In the genomic region with DNA sequence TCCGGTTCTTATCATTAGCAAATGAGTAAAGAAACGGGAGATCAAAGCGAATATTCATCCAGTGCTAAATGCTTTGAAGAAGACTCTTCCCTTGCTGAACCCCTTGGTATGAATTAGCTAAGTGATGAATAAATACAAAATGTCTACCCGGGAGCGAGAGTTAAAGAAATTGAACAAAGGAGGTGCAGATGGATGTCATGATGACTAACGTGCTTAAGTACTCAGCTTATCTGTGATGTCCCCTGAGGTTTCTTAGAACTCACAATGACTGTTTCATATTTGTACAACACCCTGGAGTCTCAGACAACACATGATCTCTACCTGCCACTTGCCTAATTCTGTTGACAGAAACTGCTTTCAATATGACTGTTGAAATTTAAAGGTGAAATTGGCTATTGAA, we compare ENCODE assay signal across 25 cellular contexts.
A peak's percentile ranks its signal among the peaks of the same experiment; 100 is the strongest.
DNase-seq lines count a peak whose midpoint lies in the region; ATAC-seq, FAIRE-seq and TF ChIP-seq lines count a peak whose summit lies in the region.
"Had no signal": no experiment of that assay in that cellular context is flagged by ENCODE, and none has a peak within 500 bp of the region (broad histone marks: within the 10 kb centered on the region; RNA-seq: fewer than 3 reads in every experiment).

No MANE protein-coding gene starts in this region.

- intact Hi-C loops in kidney (cut with DNase I): no loop called here

- H3K9me3 ChIP-seq in kidney (ENCODE audit: control insufficient read depth in 1 of 2, low read length in 2 of 2): no peaks in the 10 kb centered on the region
- H3K9me3 ChIP-seq: gastroesophageal sphincter, left lung, neutrophil, SJSA1, thyroid gland had no signal

- H3K4me1 ChIP-seq in kidney (ENCODE audit: control insufficient read depth in 1 of 2, insufficient read depth in 1 of 2, low read depth in 1 of 2, low read length in 2 of 2): no peaks in the 10 kb centered on the region
- H3K4me1 ChIP-seq: gastroesophageal sphincter, left lung, SJSA1, thyroid gland had no signal

- H3K9ac ChIP-seq in kidney (ENCODE audit: low read length in 2 of 2): no peak overlapping the region

- FAIRE-seq in kidney (lab: Jason Lieb, UNC): no peak
- FAIRE-seq: GM18507, GM19239 had no signal

- H3K27ac Mint-ChIP-seq in T-helper 2 cell treated with Interferon-gamma antibody and Interleukin-4, amounts not matched to agents 5 μg/mL and 100 μg/mL, for 36 hours: no peak overlapping the region
- H3K27ac Mint-ChIP-seq: activated naive CD8-positive, alpha-beta T cell; B cell; stimulated activated naive B cell treated with anti-CD40 and anti-IgM and Interleukin-4, amounts not matched to agents 10 μg/mL and 1 μg/mL and 100 μg/mL, for 72 hours had no signal

- ATAC-seq in GM21447 (IDR thresholded peaks at IDR 0.05; ENCODE audit: unreplicated experiment): peak; percentile 65
- ATAC-seq: gastroesophageal sphincter; HCT116; left lung; stimulated activated naive B cell treated with anti-CD40 and anti-IgM and Interleukin-4, amounts not matched to agents 10 μg/mL and 1 μg/mL and 100 μg/mL, for 72 hours had no signal

- DNase-seq in DMS 273 (lab: John Stamatoyannopoulos, UW; ENCODE audit: unreplicated experiment) (peak; percentile 11), DMS 273 treated with DMSO at 0.1 percent for 48 hours (lab: John Stamatoyannopoulos, UW) (no peak), NCI-H2171 treated with DMSO at 0.1 percent for 48 hours (lab: John Stamatoyannopoulos, UW) (peak; percentile 88), fibroblast of mammary gland (ENCODE audit: low read depth) (peak; percentile 1), midbrain (lab: John Stamatoyannopoulos, UW) (no peak), kidney (no peak)
- no peak for DNase-seq in T-helper 2 cell treated with Interferon-gamma antibody and Interleukin-4, amounts not matched to agents 5 μg/mL and 100 μg/mL, for 36 hours (ENCODE audit: low spot score)
- DNase-seq: activated CD4-positive, CD25-positive, alpha-beta regulatory T cell; cortex of kidney; left lung; NCI-H1092 treated with DMSO at 0.1 percent for 48 hours; NCI-H510A treated with DMSO at 0.1 percent for 48 hours; retina; stimulated activated naive B cell treated with anti-CD40 and anti-IgM and Interleukin-4, amounts not matched to agents 10 μg/mL and 1 μg/mL and 100 μg/mL, for 72 hours; thyroid gland had no signal

- H3K4me3 ChIP-seq in fibroblast of mammary gland (ENCODE audit: control insufficient read depth, low read depth, low read length): no peak overlapping the region
- no peak overlapping the region for H3K4me3 ChIP-seq in kidney (ENCODE audit: low read length in 2 of 2)
- H3K4me3 ChIP-seq: gastroesophageal sphincter, left lung, SJSA1, thyroid gland had no signal

- H3K9me3 Mint-ChIP-seq in T-helper 2 cell treated with Interferon-gamma antibody and Interleukin-4, amounts not matched to agents 5 μg/mL and 100 μg/mL, for 36 hours: no peaks in the 10 kb centered on the region

- H3K36me3 ChIP-seq in kidney (ENCODE audit: control insufficient read depth in 1 of 2, insufficient read depth in 2 of 2, low read length in 2 of 2): no peaks in the 10 kb centered on the region
- H3K36me3 ChIP-seq: gastroesophageal sphincter, left lung, neutrophil, SJSA1, thyroid gland had no signal

- H3K27ac ChIP-seq in kidney (ENCODE audit: low read depth in 2 of 2, low read length in 2 of 2): no peak overlapping the region
- H3K27ac ChIP-seq: 22Rv1, gastroesophageal sphincter, left lung, neutrophil, SJSA1, thyroid gland had no signal

- no peak for TF ChIP-seq CTCF in fibroblast of mammary gland (conservative IDR thresholded peaks at IDR 0.05; ENCODE audit: control insufficient read depth, insufficient read depth, low read depth, low read length)
- TF ChIP-seq CTCF in kidney (IDR thresholded peaks at IDR 0.05; ENCODE audit: borderline replicate concordance, extremely low read depth, insufficient read depth): no peak

- H3K27me3 Mint-ChIP-seq in T-helper 2 cell treated with Interferon-gamma antibody and Interleukin-4, amounts not matched to agents 5 μg/mL and 100 μg/mL, for 36 hours (ENCODE audit: low read depth): no peaks in the 10 kb centered on the region
- H3K27me3 Mint-ChIP-seq: B cell had no signal

- H3K4me3 Mint-ChIP-seq in T-helper 2 cell treated with Interferon-gamma antibody and Interleukin-4, amounts not matched to agents 5 μg/mL and 100 μg/mL, for 36 hours: no peak overlapping the region
- H3K4me3 Mint-ChIP-seq: activated naive CD8-positive, alpha-beta T cell; B cell; stimulated activated naive B cell treated with anti-CD40 and anti-IgM and Interleukin-4, amounts not matched to agents 10 μg/mL and 1 μg/mL and 100 μg/mL, for 72 hours had no signal

- no peaks in the 10 kb centered on the region for H3K36me3 Mint-ChIP-seq in T-helper 2 cell treated with Interferon-gamma antibody and Interleukin-4, amounts not matched to agents 5 μg/mL and 100 μg/mL, for 36 hours (ENCODE audit: low read depth)
- H3K36me3 Mint-ChIP-seq: stimulated activated naive B cell treated with anti-CD40 and anti-IgM and Interleukin-4, amounts not matched to agents 10 μg/mL and 1 μg/mL and 100 μg/mL, for 72 hours had no signal

- peaks cover 2% of the 10 kb centered on the region for H3K4me1 Mint-ChIP-seq in T-helper 2 cell treated with Interferon-gamma antibody and Interleukin-4, amounts not matched to agents 5 μg/mL and 100 μg/mL, for 36 hours (ENCODE audit: low read depth)
- H3K4me1 Mint-ChIP-seq: B cell; stimulated activated naive B cell treated with anti-CD40 and anti-IgM and Interleukin-4, amounts not matched to agents 10 μg/mL and 1 μg/mL and 100 μg/mL, for 72 hours had no signal

Comparison
In these comparisons a context has a peak if more than half of its experiments do, and no peak if none do; other contexts are left out.
1. DNase-seq: peak in DMS 273 (single experiment), NCI-H2171 treated with DMSO at 0.1 percent for 48 hours (single experiment) and fibroblast of mammary gland (single experiment); none in DMS 273 treated with DMSO at 0.1 percent for 48 hours (single experiment), midbrain (single experiment), kidney (single experiment) and T-helper 2 cell treated with Interferon-gamma antibody and Interleukin-4, amounts not matched to agents 5 μg/mL and 100 μg/mL, for 36 hours (single experiment).